Comparison of ENCODE assay signal across 1 cellular context in genomic region chr16:81796585-81797346, GRCh38.
A peak's percentile ranks its signal among the peaks of the same experiment; 100 is the strongest.
TF ChIP-seq lines count a peak whose summit lies in the region.

No MANE protein-coding gene starts in this region.

TF ChIP-seq in GM12878, 131 proteins besides CTCF, POLR2A, EP300 and RAD21 (continued from another document):
- TF ChIP-seq ZNF687 (IDR thresholded peaks at IDR 0.05) (no peak; the same call in 1 of the 2 replicates), EZH2 (IDR thresholded peaks at IDR 0.05; ENCODE audit: borderline replicate concordance, control insufficient read depth, low read depth, low read length) (no peak), EED (IDR thresholded peaks at IDR 0.05; ENCODE audit: low read depth) (0 out of 2 replicates have a peak, but pooled peaks have one; percentile 24), RUNX3 (IDR thresholded peaks at IDR 0.05; ENCODE audit: low read length) (peak; percentile 73), ZNF217 (IDR thresholded peaks at IDR 0.05) (no peak), BMI1 (IDR thresholded peaks at IDR 0.05; ENCODE audit: borderline replicate concordance) (no peak), WRNIP1 (IDR thresholded peaks at IDR 0.05; ENCODE audit: borderline replicate concordance, low read depth, low read length) (no peak), MAX (IDR thresholded peaks at IDR 0.05; ENCODE audit: low read depth, low read length) (no peak), RCOR1 (conservative IDR thresholded peaks at IDR 0.05; ENCODE audit: low read depth, low read length) (no peak), DPF2 (IDR thresholded peaks at IDR 0.05) (no peak), CHD1 (IDR thresholded peaks at IDR 0.05; ENCODE audit: low read depth, low read length) (no peak), RB1 (IDR thresholded peaks at IDR 0.05; ENCODE audit: borderline replicate concordance) (no peak), LARP7 (IDR thresholded peaks at IDR 0.05) (no peak), PAX8 (IDR thresholded peaks at IDR 0.05) (no peak), ZNF274 (IDR thresholded peaks at IDR 0.05; ENCODE audit: insufficient read depth, insufficient read length) (no peak), GATAD2B (conservative IDR thresholded peaks at IDR 0.05; ENCODE audit: low read depth) (0 out of 2 replicates have a peak, but pooled peaks have one; percentile 18), TCF3 (IDR thresholded peaks at IDR 0.05; ENCODE audit: borderline replicate concordance, insufficient read depth, low read depth, low read length) (no peak)
